ENCODE assay signal across 10 cellular contexts in genomic region chr10:24415455-24416169, GRCh38.
DNase-seq lines count a peak whose midpoint lies in the region; ATAC-seq and TF ChIP-seq lines count a peak whose summit lies in the region.
"Had no signal": no experiment of that assay in that cellular context is flagged by ENCODE, and none has a peak within 500 bp of the region (broad histone marks: within the 10 kb centered on the region; RNA-seq: fewer than 3 reads in every experiment).

No MANE protein-coding gene starts in this region.

- peak; percentile 81 to 84 for DNase-seq in breast epithelium (ENCODE audit: low spot score in 2 of 2)
- peak; percentile 59 for DNase-seq in iPS-NIHi7 (ENCODE audit: extremely low spot score)
- peak; percentile 92 for DNase-seq in sigmoid colon
- DNase-seq in activated CD4-positive, alpha-beta T cell treated with anti-CD3 and anti-CD28 coated beads, Interleukin-2, amount 50 U/mL, for 1 hour: no peak
- no peak for DNase-seq in cerebellar cortex (ENCODE audit: low spot score)
- DNase-seq: DMS153, T-cell had no signal

- ATAC-seq in GM21717 (IDR thresholded peaks at IDR 0.05; ENCODE audit: unreplicated experiment) (no peak), HG03025 (IDR thresholded peaks at IDR 0.05; ENCODE audit: low FRiP score, unreplicated experiment) (no peak)
- ATAC-seq: T-cell had no signal

- H3K9me3 ChIP-seq in HEK293 (ENCODE audit: control insufficient read depth, insufficient read depth, low read depth, low read length) (no peaks in the 10 kb centered on the region; the same call in 1 of the 2 replicates), breast epithelium (peaks cover 0 to 3% of the 10 kb centered on the region in 2 donors), sigmoid colon (no peaks in the 10 kb centered on the region)

- TF ChIP-seq EP300 in sigmoid colon (IDR thresholded peaks at IDR 0.05): no peak

- TF ChIP-seq CTCF in HEK293 (tag by site-specific recombination; IDR thresholded peaks at IDR 0.05) (no peak), breast epithelium (IDR thresholded peaks at IDR 0.05) (no peak), sigmoid colon (IDR thresholded peaks at IDR 0.05) (no peak)

- peaks cover 4% of the 10 kb centered on the region for H3K4me1 ChIP-seq in HEK293 (ENCODE audit: control insufficient read depth, insufficient read depth, low read length)
- peaks cover 7 to 18% of the 10 kb centered on the region in 2 donors for H3K4me1 ChIP-seq in breast epithelium
- peaks cover 0 to 17% (median 14%) of the 10 kb centered on the region in 4 donors for H3K4me1 ChIP-seq in sigmoid colon

- no peaks in the 10 kb centered on the region for H3K27me3 ChIP-seq in breast epithelium
- no peaks in the 10 kb centered on the region for H3K27me3 ChIP-seq in sigmoid colon

- H3K4me3 ChIP-seq in HEK293 (ENCODE audit: low read depth, low read length): no peak overlapping the region
- peak overlapping the region in 1 of 3 donors; percentile 46 for H3K4me3 ChIP-seq in breast epithelium
- no peak overlapping the region for H3K4me3 ChIP-seq in sigmoid colon

- intact Hi-C loops in breast epithelium (cut with DNase I; ENCODE audit: low total_unique reads): no loop called here
- intact Hi-C loops in sigmoid colon (cut with DNase I): no loop called here

- H3K27ac ChIP-seq in HEK293 (ENCODE audit: extremely low read depth, low read depth, low read length) (no peak overlapping the region; the same call in 1 of the 2 replicates), breast epithelium (peak overlapping the region; percentile 91 to 95), sigmoid colon (peak overlapping the region; percentile 45 to 64 (median 58))

- H3K36me3 ChIP-seq in HEK293 (ENCODE audit: control insufficient read depth in 2 of 2, insufficient read depth in 1 of 2, low read length in 2 of 2) (no peaks in the 10 kb centered on the region), breast epithelium (no peaks in the 10 kb centered on the region), sigmoid colon (no peaks in the 10 kb centered on the region)

- TF ChIP-seq POLR2A in breast epithelium (IDR thresholded peaks at IDR 0.05) (no peak), sigmoid colon (IDR thresholded peaks at IDR 0.05) (peak in 1 of 2 donors; percentile 28)

- CTCF ChIA-PET in HEK293 (lab: Yijun Ruan, JAX): interaction anchor here (0.6 to 1.6 kb wide), 3 partner anchors 17 to 104 kb away, joined by 3 to 5 read pairs (median 3); no protein-coding TSS in a partner anchor

- POLR2A ChIA-PET in HEK293 (lab: Yijun Ruan, JAX): no interaction called here

- 12 to 52% methylated on average over 7 of the region's 7 CpGs for WGBS in sigmoid colon, 2 donors

TF ChIP-seq in HEK293, 187 proteins besides CTCF, POLR2A, EP300 and RAD21:
- TF ChIP-seq EGR2 (tag by site-specific recombination; IDR thresholded peaks at IDR 0.05; ENCODE audit: low read depth) (peak; percentile 93), ZNF654 (tag by site-specific recombination; IDR thresholded peaks at IDR 0.05; ENCODE audit: low read depth) (no peak), ZNF747 (tag by site-specific recombination; IDR thresholded peaks at IDR 0.05) (no peak), ZNF701 (tag by site-specific recombination; IDR thresholded peaks at IDR 0.05) (no peak), ZNF350 (tag by site-specific recombination; IDR thresholded peaks at IDR 0.05) (no peak), ZNF341 (tag by site-specific recombination; IDR thresholded peaks at IDR 0.05; ENCODE audit: low read depth) (peak; percentile 93), IKZF3 (tag by site-specific recombination; IDR thresholded peaks at IDR 0.05) (no peak), ZXDB (tag by site-specific recombination; IDR thresholded peaks at IDR 0.05) (no peak), KLF9 (tag by site-specific recombination; IDR thresholded peaks at IDR 0.05; ENCODE audit: low read depth) (no peak), KLF7 (tag by site-specific recombination; IDR thresholded peaks at IDR 0.05; ENCODE audit: borderline replicate concordance) (no peak), ZIC2 (tag by site-specific recombination; IDR thresholded peaks at IDR 0.05) (peak; percentile 88), ZSCAN16 (tag by site-specific recombination; IDR thresholded peaks at IDR 0.05) (peak; percentile 52; the same call in 1 of the 2 replicates), KLF17 (tag by site-specific recombination; IDR thresholded peaks at IDR 0.05) (peak; percentile 65), ZNF2 (tag by site-specific recombination; IDR thresholded peaks at IDR 0.05) (no peak), ZFP3 (tag by site-specific recombination; IDR thresholded peaks at IDR 0.05; ENCODE audit: low read depth) (no peak), ZBTB48 (tag by site-specific recombination; IDR thresholded peaks at IDR 0.05) (peak; percentile 44; the same call in 1 of the 2 replicates), ZBTB8A (tag by site-specific recombination; IDR thresholded peaks at IDR 0.05) (no peak), ZNF132 (tag by site-specific recombination; IDR thresholded peaks at IDR 0.05; ENCODE audit: borderline replicate concordance) (no peak), KLF1 (tag by site-specific recombination; IDR thresholded peaks at IDR 0.05) (peak; percentile 7; the same call in 1 of the 2 replicates), ZFHX2 (tag by site-specific recombination; conservative IDR thresholded peaks at IDR 0.05) (peak; percentile 96), ZNF274 (IDR thresholded peaks at IDR 0.05; ENCODE audit: low read length) (no peak), ZNF274 (tag by site-specific recombination; IDR thresholded peaks at IDR 0.05; ENCODE audit: borderline replicate concordance) (no peak), ZNF433 (tag by site-specific recombination; IDR thresholded peaks at IDR 0.05; ENCODE audit: low read depth) (no peak)

Comparison
In these comparisons a context has a peak if more than half of its experiments do, and no peak if none do; other contexts are left out.
1. DNase-seq: peak in breast epithelium (2 of 2), iPS-NIHi7 (single experiment) and sigmoid colon (single experiment); none in activated CD4-positive, alpha-beta T cell treated with anti-CD3 and anti-CD28 coated beads, Interleukin-2, amount 50 U/mL, for 1 hour (single experiment) and cerebellar cortex (single experiment).